ENCODE assay signal across 10 cellular contexts in the genomic region with DNA sequence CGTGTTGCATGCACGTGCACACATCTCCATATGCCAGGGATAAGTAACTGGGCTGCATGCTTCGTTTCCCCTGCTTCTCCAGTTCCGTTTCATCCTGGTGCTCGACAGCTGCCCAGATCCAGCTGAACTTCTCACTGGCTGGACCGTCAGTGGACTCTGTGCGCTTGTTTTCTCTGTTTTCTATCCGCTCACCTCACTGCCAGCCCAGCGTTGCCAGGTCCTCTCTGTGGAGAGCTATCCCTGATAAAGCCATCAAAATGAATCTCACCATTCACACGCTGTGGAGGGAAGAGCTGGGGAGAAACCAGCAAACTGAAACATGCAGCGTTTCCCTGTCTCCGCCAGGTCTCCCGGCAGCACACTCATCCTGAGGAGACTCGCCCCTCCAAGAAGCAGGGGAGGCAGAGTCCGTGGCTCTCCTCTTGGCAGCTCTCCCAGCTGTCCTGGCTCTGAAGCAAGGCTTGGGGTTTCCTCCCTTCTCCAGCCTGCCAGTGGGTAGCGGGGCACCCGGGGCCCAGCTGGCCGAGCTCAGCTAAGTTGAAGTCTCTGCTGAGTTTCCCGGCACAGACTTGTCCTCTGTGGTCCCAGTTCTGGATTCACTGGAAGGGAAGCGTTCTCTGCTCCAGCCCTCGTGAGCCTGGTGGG.
DNase-seq lines count a peak whose midpoint lies in the region; ATAC-seq and TF ChIP-seq lines count a peak whose summit lies in the region.
"Had no signal": no experiment of that assay in that cellular context is flagged by ENCODE, and none has a peak within 500 bp of the region (broad histone marks: within the 10 kb centered on the region; RNA-seq: fewer than 3 reads in every experiment).

No MANE protein-coding gene starts in this region.

- WGBS in right lobe of liver (ENCODE audit: insufficient coverage, low coverage, low lambda C conversion rate, missing lambda C conversion rate): 78% methylated on average over 11 of the region's 21 CpGs

- peaks cover 0 to 2% (median 1%) of the 10 kb centered on the region in 3 donors for H3K4me1 Mint-ChIP-seq in IgD-negative memory B cell
- H3K4me1 Mint-ChIP-seq: activated B cell treated with CpG ODN at 0.5 μM for 24 hours had no signal

- H3K4me3 ChIP-seq in AG04449 (ENCODE audit: low read depth, low read length) (no peak overlapping the region), epithelial cell of esophagus (ENCODE audit: low read length) (no peak overlapping the region), mucosa of descending colon (no peak overlapping the region), right lobe of liver (no peak overlapping the region)

- TF ChIP-seq POLR2A in right lobe of liver (IDR thresholded peaks at IDR 0.05): no peak

- H3K27me3 ChIP-seq in right lobe of liver: no peaks in the 10 kb centered on the region

- intact Hi-C loops in mucosa of descending colon (cut with DNase I, micrococcal nuclease): loop anchor here in 1 of 2 donors (10.0 kb wide), 1 partner anchor 123 kb away; no protein-coding TSS in a partner anchor
- intact Hi-C loops in right lobe of liver (cut with DNase I): no loop called here

- no peaks in the 10 kb centered on the region for H3K27me3 Mint-ChIP-seq in IgD-negative memory B cell
- H3K27me3 Mint-ChIP-seq: activated B cell treated with CpG ODN at 0.5 μM for 24 hours had no signal

- ATAC-seq in mucosa of descending colon (no peak), right lobe of liver (no peak), HG02852 (IDR thresholded peaks at IDR 0.05; ENCODE audit: unreplicated experiment) (no peak)

- no peak overlapping the region for H3K27ac ChIP-seq in right lobe of liver

- TF ChIP-seq CTCF in AG04449 (IDR thresholded peaks at IDR 0.05; ENCODE audit: insufficient read depth, low read length, missing control alignments) (no peak), epithelial cell of esophagus (IDR thresholded peaks at IDR 0.05; ENCODE audit: insufficient read depth, low read depth, low read length, missing control alignments) (no peak), mucosa of descending colon (IDR thresholded peaks at IDR 0.05) (no peak), right lobe of liver (IDR thresholded peaks at IDR 0.05) (no peak)

- POLR2A ChIA-PET in AG04449 (lab: Yijun Ruan, JAX): no interaction called here

- no peaks in the 10 kb centered on the region for H3K36me3 ChIP-seq in mucosa of descending colon (ENCODE audit: low read depth)
- H3K36me3 ChIP-seq in right lobe of liver: peaks cover 0 to 16% (median 0%) of the 10 kb centered on the region in 4 donors

- no peaks in the 10 kb centered on the region for H3K9me3 ChIP-seq in mucosa of descending colon
- H3K9me3 ChIP-seq in right lobe of liver: no peaks in the 10 kb centered on the region

- H3K9me3 Mint-ChIP-seq in IgD-negative memory B cell: no peaks in the 10 kb centered on the region
- H3K9me3 Mint-ChIP-seq: activated B cell treated with CpG ODN at 0.5 μM for 24 hours had no signal

- CTCF ChIA-PET in AG04449 (lab: Yijun Ruan, JAX): no interaction called here

- DNase-seq in AG04449 (ENCODE audit: low read depth, low spot score) (peak; percentile 29), epithelial cell of esophagus (ENCODE audit: low read depth) (peak; percentile 27), mucosa of descending colon (peak in 2 of 3 donors; percentile 30 to 39), NAMALWA (ENCODE audit: low spot score) (no peak), right lobe of liver (no peak)
- DNase-seq in central memory CD4-positive, alpha-beta T cell: no peak
- DNase-seq: activated B cell treated with CpG ODN at 0.5 μM for 24 hours, NCI-H2227 treated with DMSO at 0.1 percent for 48 hours had no signal

- H3K4me1 ChIP-seq in mucosa of descending colon (ENCODE audit: low read depth) (no peaks in the 10 kb centered on the region), right lobe of liver (peaks cover 0 to 22% (median 6%) of the 10 kb centered on the region in 4 donors)

- H3K4me3 Mint-ChIP-seq in IgD-negative memory B cell: no peak overlapping the region
- H3K4me3 Mint-ChIP-seq: activated B cell treated with CpG ODN at 0.5 μM for 24 hours had no signal

- H3K36me3 Mint-ChIP-seq in IgD-negative memory B cell: peaks cover 6% of the 10 kb centered on the region

- peak overlapping the region in 2 of 3 donors; percentile 18 to 57 for H3K27ac Mint-ChIP-seq in IgD-negative memory B cell
- H3K27ac Mint-ChIP-seq: activated B cell treated with CpG ODN at 0.5 μM for 24 hours had no signal

Comparison
In these comparisons a context has a peak if more than half of its experiments do, and no peak if none do; other contexts are left out.
1. DNase-seq: peak in AG04449 (single experiment), epithelial cell of esophagus (single experiment) and mucosa of descending colon (2 of 3); none in NAMALWA (single experiment), central memory CD4-positive, alpha-beta T cell (single experiment) and right lobe of liver (0 of 3).